Comparison of ENCODE assay signal across 23 cellular contexts in genomic region chr2:155715705-155716104, GRCh38.
DNase-seq lines count a peak whose midpoint lies in the region; ATAC-seq, FAIRE-seq and TF ChIP-seq lines count a peak whose summit lies in the region.
"Had no signal": no experiment of that assay in that cellular context is flagged by ENCODE, and none has a peak within 500 bp of the region (broad histone marks: within the 10 kb centered on the region; RNA-seq: fewer than 3 reads in every experiment).

No MANE protein-coding gene starts in this region.

- 0 out of 2 replicates have a peak overlapping the region, but pooled peaks have one; percentile 3 for H3K27ac Mint-ChIP-seq in WTC11
- H3K27ac Mint-ChIP-seq: B cell; CD4-positive, alpha-beta T cell; CD8-positive, alpha-beta memory T cell had no signal

- TF ChIP-seq CTCF in HepG2 (CRISPR knock-in tag; IDR thresholded peaks at IDR 0.05) (no peak), right lobe of liver (IDR thresholded peaks at IDR 0.05) (no peak), WTC11 (IDR thresholded peaks at IDR 0.05) (no peak)

- TF ChIP-seq EP300 in HepG2 (IDR thresholded peaks at IDR 0.05; ENCODE audit: low read depth in 2 of 2, low read length in 2 of 2), result no peak
- TF ChIP-seq EP300 in HepG2 (CRISPR knock-in tag; IDR thresholded peaks at IDR 0.05; ENCODE audit: borderline replicate concordance), result no peak

- H4K20me1 ChIP-seq in HepG2 (ENCODE audit: insufficient read depth, low read length), result no peaks in the 10 kb centered on the region
- H4K20me1 ChIP-seq: BLaER1 treated with 17β-estradiol and CSF1 and Interleukin-3, amounts not matched to agents 10 nM and 100 nM had no signal

- no peak overlapping the region for H3K4me3 Mint-ChIP-seq in WTC11
- H3K4me3 Mint-ChIP-seq: B cell; CD4-positive, alpha-beta T cell; CD8-positive, alpha-beta memory T cell had no signal

- H3K36me3 ChIP-seq in HepG2 (replicated peaks in 1 of 2; ENCODE audit: control insufficient read depth in 1 of 2, insufficient read depth in 2 of 2, low read length in 2 of 2) (no peaks in the 10 kb centered on the region), right lobe of liver (no peaks in the 10 kb centered on the region)
- H3K36me3 ChIP-seq: BLaER1 treated with 17β-estradiol and CSF1 and Interleukin-3, amounts not matched to agents 10 nM and 100 nM had no signal

- FAIRE-seq in HepG2 (lab: Jason Lieb, UNC), result no peak
- no peak for FAIRE-seq in GM12892 (lab: Jason Lieb, UNC)
- FAIRE-seq: A549, GM12878, GM19239 had no signal

- H3K27ac ChIP-seq in HepG2 (ENCODE audit: extremely low read length, insufficient read depth, low read length) (no peak overlapping the region), right lobe of liver (no peak overlapping the region)
- H3K27ac ChIP-seq: 22Rv1; A549; BLaER1 treated with 17β-estradiol and CSF1 and Interleukin-3, amounts not matched to agents 10 nM and 100 nM; C4-2B had no signal

- BruUV-seq in HepG2 (replicated peaks; lab: Mats Ljungman, UMichigan), result no TSS peak

- H3K4me1 ChIP-seq in HepG2 (ENCODE audit: insufficient read depth, low read length) (no peaks in the 10 kb centered on the region), right lobe of liver (no peaks in the 10 kb centered on the region)
- H3K4me1 ChIP-seq: A549; BLaER1 treated with 17β-estradiol and CSF1 and Interleukin-3, amounts not matched to agents 10 nM and 100 nM had no signal

- H3K4me3 ChIP-seq in HepG2 (replicated peaks in 1 of 3; ENCODE audit: insufficient read depth in 1 of 3, low read depth in 2 of 3, low read length in 3 of 3) (no peak overlapping the region), right lobe of liver (no peak overlapping the region)
- H3K4me3 ChIP-seq: A549; BLaER1 treated with 17β-estradiol and CSF1 and Interleukin-3, amounts not matched to agents 10 nM and 100 nM; GM12878 had no signal

- H3K36me3 Mint-ChIP-seq in WTC11, result no peaks in the 10 kb centered on the region
- H3K36me3 Mint-ChIP-seq: CD8-positive, alpha-beta memory T cell had no signal

- no peak overlapping the region for H3K4me2 ChIP-seq in HepG2 (ENCODE audit: low read depth, low read length)
- H3K4me2 ChIP-seq: A549; BLaER1 treated with 17β-estradiol and CSF1 and Interleukin-3, amounts not matched to agents 10 nM and 100 nM had no signal

- in situ Hi-C loops in HepG2 (cut with HindIII; ENCODE audit: extremely low pct_ligation_motif_present, low pct_unique_long_range_greater_than_20kb), result no loop called here

- no peaks in the 10 kb centered on the region for H3K9me3 Mint-ChIP-seq in WTC11
- H3K9me3 Mint-ChIP-seq: CD4-positive, alpha-beta T cell; CD8-positive, alpha-beta memory T cell had no signal

- intact Hi-C loops in HepG2 (cut with micrococcal nuclease; ENCODE audit: unreplicated experiment), result no loop called here
- intact Hi-C loops in right lobe of liver (cut with DNase I), result no loop called here

- no peaks in the 10 kb centered on the region for H3K79me2 ChIP-seq in HepG2 (ENCODE audit: insufficient read depth, low read length)

- DNase-seq in HepG2 (ENCODE audit: low spot score) (no peak), right lobe of liver (no peak), WTC11 (ENCODE audit: low spot score) (no peak), GM12892 (ENCODE audit: insufficient read length) (no peak)
- DNase-seq: AML-193; CD4-positive, alpha-beta T cell; CD8-positive, alpha-beta memory T cell; COR-L47; DMS 273 treated with DMSO at 0.1 percent for 48 hours; DMS153; DMS53; DMS79; DND-41; EL; GDM1 had no signal

- H3K9ac ChIP-seq in HepG2 (ENCODE audit: insufficient read depth, low read depth, low read length), result no peak overlapping the region
- H3K9ac ChIP-seq: BLaER1 treated with 17β-estradiol and CSF1 and Interleukin-3, amounts not matched to agents 10 nM and 100 nM had no signal

- H2AFZ ChIP-seq in HepG2 (ENCODE audit: low read length), result no peak overlapping the region

- TF ChIP-seq RAD21 in HepG2 (CRISPR knock-in tag; IDR thresholded peaks at IDR 0.05), result no peak

- TF ChIP-seq POLR2A in HepG2 (IDR thresholded peaks at IDR 0.05; ENCODE audit: insufficient read depth in 1 of 2, low read depth in 2 of 2, low read length in 2 of 2), result no peak
- no peak for TF ChIP-seq POLR2A in right lobe of liver (IDR thresholded peaks at IDR 0.05)
- TF ChIP-seq POLR2A in GM12892 (IDR thresholded peaks at IDR 0.05; ENCODE audit: low read depth, low read length), result no peak

- 6% methylated on average over 2 of the region's 2 CpGs for WGBS in HepG2 (ENCODE audit: low lambda C conversion rate)
- 52% methylated on average over 2 of the region's 2 CpGs for WGBS in right lobe of liver (ENCODE audit: insufficient coverage, low coverage, low lambda C conversion rate, missing lambda C conversion rate)

- H3K27me3 Mint-ChIP-seq in WTC11 (ENCODE audit: low read depth), result no peaks in the 10 kb centered on the region
- H3K27me3 Mint-ChIP-seq: B cell; CD4-positive, alpha-beta T cell; CD8-positive, alpha-beta memory T cell had no signal

- H3K9me3 ChIP-seq in HepG2 (ENCODE audit: low read length) (no peaks in the 10 kb centered on the region), right lobe of liver (no peaks in the 10 kb centered on the region)
- H3K9me3 ChIP-seq: A549; BLaER1 treated with 17β-estradiol and CSF1 and Interleukin-3, amounts not matched to agents 10 nM and 100 nM had no signal

- ATAC-seq in HepG2, result no peak
- ATAC-seq in right lobe of liver, result no peak
- ATAC-seq in WTC11, result no peak
- no peak for ATAC-seq in GM19328 (IDR thresholded peaks at IDR 0.05; ENCODE audit: unreplicated experiment)
- ATAC-seq: A549, GM12878 had no signal

- CTCF ChIA-PET in HepG2 (lab: Yijun Ruan, JAX; ENCODE audit: low intra/inter-chr PET ratio, low total read pairs), result no interaction called here
- CTCF ChIA-PET in WTC11 (lab: Charles Lee), result no interaction called here

- POLR2A ChIA-PET in HepG2 (lab: Yijun Ruan, JAX), result no interaction called here
- POLR2A ChIA-PET in WTC11 (lab: Charles Lee), result no interaction called here

- H3K27me3 ChIP-seq in HepG2 (ENCODE audit: control insufficient read depth in 1 of 2, insufficient read depth in 2 of 2, low read length in 2 of 2), result no peaks in the 10 kb centered on the region
- H3K27me3 ChIP-seq in right lobe of liver, result no peaks in the 10 kb centered on the region
- H3K27me3 ChIP-seq: BLaER1 treated with 17β-estradiol and CSF1 and Interleukin-3, amounts not matched to agents 10 nM and 100 nM had no signal

- peaks cover 4% of the 10 kb centered on the region; the same call in 1 of the 2 replicates for H3K4me1 Mint-ChIP-seq in WTC11
- H3K4me1 Mint-ChIP-seq: B cell; CD8-positive, alpha-beta memory T cell had no signal

TF ChIP-seq in HepG2, 621 proteins besides CTCF, POLR2A, EP300 and RAD21:
- TF ChIP-seq SP4 (CRISPR knock-in tag; IDR thresholded peaks at IDR 0.05), result no peak
- peak; percentile 71 for TF ChIP-seq ATF7 (IDR thresholded peaks at IDR 0.05)
- no peak for TF ChIP-seq ATF7 (CRISPR knock-in tag; IDR thresholded peaks at IDR 0.05)
- peak; percentile 58 for TF ChIP-seq CREB1 (IDR thresholded peaks at IDR 0.05)
- TF ChIP-seq CREB1 (CRISPR knock-in tag; IDR thresholded peaks at IDR 0.05), result no peak
- TF ChIP-seq MTA3 (CRISPR knock-in tag; IDR thresholded peaks at IDR 0.05), result no peak

TF ChIP-seq in WTC11, 78 proteins besides CTCF, POLR2A, EP300 and RAD21 (continues in another document):
- no peak for TF ChIP-seq ZNF532 (CRISPR knock-in tag; IDR thresholded peaks at IDR 0.05; ENCODE audit: borderline replicate concordance)
- no peak for TF ChIP-seq FOXP4 (CRISPR knock-in tag; IDR thresholded peaks at IDR 0.05)
